14 cellular contexts compared by ENCODE assay signal in the genomic region with DNA sequence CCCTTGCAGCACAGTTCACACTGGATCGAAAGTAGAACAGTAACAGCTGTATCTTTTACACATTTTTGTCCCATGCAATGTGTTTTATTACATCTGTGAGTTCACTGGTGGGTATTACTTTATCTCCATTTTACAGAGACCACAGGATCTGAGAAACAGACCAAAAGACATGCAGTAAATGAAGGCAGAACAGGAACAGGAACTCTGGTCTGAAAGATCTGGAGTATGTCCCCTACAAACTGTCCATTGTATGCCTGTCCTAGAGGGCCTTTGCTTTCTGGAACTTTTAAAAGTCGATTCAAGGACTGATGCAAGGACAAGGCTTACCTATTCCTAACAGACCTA. TPM values are rescaled to one million over a fixed set of nuclear protein-coding genes. Genes with fewer than 3 reads are reported as not detected.
A peak's percentile ranks its signal among the peaks of the same experiment; 100 is the strongest.
DNase-seq lines count a peak whose midpoint lies in the region; ATAC-seq, FAIRE-seq and TF ChIP-seq lines count a peak whose summit lies in the region.
"Had no signal": no experiment of that assay in that cellular context is flagged by ENCODE, and none has a peak within 500 bp of the region (broad histone marks: within the 10 kb centered on the region; RNA-seq: fewer than 3 reads in every experiment).

No MANE protein-coding gene starts in this region.

- H3K36me3 ChIP-seq in KMS-11 (ENCODE audit: insufficient read depth): no peaks in the 10 kb centered on the region
- peaks cover 85% of the 10 kb centered on the region for H3K36me3 ChIP-seq in K562 (ENCODE audit: control insufficient read depth, insufficient read depth, low read length)
- peaks cover 31% of the 10 kb centered on the region for H3K36me3 ChIP-seq in upper lobe of right lung

- H3K36me3 Mint-ChIP-seq in mesothelial cell of epicardium: peaks cover 13% of the 10 kb centered on the region

- no peak overlapping the region; the same call in 1 of the 2 replicates for H3K9ac ChIP-seq in KMS-11
- no peak overlapping the region for H3K9ac ChIP-seq in K562 (ENCODE audit: insufficient read depth in 1 of 2, low read depth in 2 of 2, low read length in 2 of 2)

- BruUV-seq in K562 (replicated peaks; lab: Mats Ljungman, UMichigan): no TSS peak

- H4K20me1 ChIP-seq in KMS-11 (ENCODE audit: insufficient read depth): no peaks in the 10 kb centered on the region
- H4K20me1 ChIP-seq in K562 (replicated peaks; ENCODE audit: control insufficient read depth, insufficient read depth, low read length): no peaks in the 10 kb centered on the region

- peak overlapping the region; percentile 71 for H3K4me2 ChIP-seq in KMS-11
- H3K4me2 ChIP-seq in K562 (ENCODE audit: insufficient read depth, low read length): no peak overlapping the region

- H3K4me1 ChIP-seq in KMS-11 (ENCODE audit: low read depth, poor library complexity, severe bottlenecking) (peaks cover 64% of the 10 kb centered on the region), K562 (replicated peaks in 1 of 2; ENCODE audit: control insufficient read depth in 2 of 2, insufficient read depth in 2 of 2, low read length in 2 of 2) (peaks cover 17 to 29% of the 10 kb centered on the region in 2 experiments; a peak in 4 of 5 replicates), upper lobe of right lung (peaks cover 25% of the 10 kb centered on the region)

- TF ChIP-seq POLR2A in K562 (conservative IDR thresholded peaks at IDR 0.05): no peak

- H3K79me2 ChIP-seq in KMS-11 (ENCODE audit: insufficient read depth, low read depth): peaks cover 26% of the 10 kb centered on the region; the same call in 1 of the 2 replicates
- peaks cover 70% of the 10 kb centered on the region for H3K79me2 ChIP-seq in K562 (ENCODE audit: control insufficient read depth, insufficient read depth, low read length)

- POLR2A ChIA-PET in K562 (lab: Yijun Ruan, JAX): interaction anchor here (0.7 to 1.1 kb wide), 3 partner anchors 24 to 428 kb away, joined by 3 read pairs; no protein-coding TSS in a partner anchor

- in situ Hi-C loops in K562 (cut with MboI): no loop called here

- H3K27ac ChIP-seq in KMS-11: peak overlapping the region; percentile 89
- H3K27ac ChIP-seq in K562 (ENCODE audit: extremely low read depth, low read depth, low read length): no peak overlapping the region
- no peak overlapping the region for H3K27ac ChIP-seq in upper lobe of right lung

- no peaks in the 10 kb centered on the region for H3K27me3 Mint-ChIP-seq in mesothelial cell of epicardium (ENCODE audit: low read depth)

- H3K27ac Mint-ChIP-seq in mesothelial cell of epicardium: peak overlapping the region; percentile 40

- H3K4me3 Mint-ChIP-seq in mesothelial cell of epicardium: no peak overlapping the region

- H3K9me3 ChIP-seq in K562 (replicated peaks; ENCODE audit: control insufficient read depth, insufficient read depth, low read depth, low read length) (peaks cover 33% of the 10 kb centered on the region), upper lobe of right lung (no peaks in the 10 kb centered on the region)

- intact Hi-C loops in K562 (cut with micrococcal nuclease): no loop called here
- intact Hi-C loops in upper lobe of right lung (cut with DNase I): no loop called here

- no peaks in the 10 kb centered on the region for H3K9me3 Mint-ChIP-seq in mesothelial cell of epicardium

- H2AFZ ChIP-seq in KMS-11 (ENCODE audit: low read depth): no peak overlapping the region
- no peak overlapping the region for H2AFZ ChIP-seq in K562 (ENCODE audit: low read depth, low read length)

- CTCF ChIA-PET in K562 (lab: Yijun Ruan, JAX; ENCODE audit: low intra/inter-chr PET ratio): no interaction called here

- H3K9me1 ChIP-seq in K562 (ENCODE audit: control insufficient read depth, insufficient read depth, low read length): no peaks in the 10 kb centered on the region

- no peak overlapping the region for H3K4me3 ChIP-seq in KMS-11 (IDR thresholded peaks at IDR 0.05; ENCODE audit: insufficient read depth, low read depth, low read length)
- no peak overlapping the region for H3K4me3 ChIP-seq in K562
- no peak overlapping the region for H3K4me3 ChIP-seq in upper lobe of right lung

- H3K27me3 ChIP-seq in KMS-11 (ENCODE audit: insufficient read depth, low read depth) (no peaks in the 10 kb centered on the region), K562 (ENCODE audit: control insufficient read depth in 2 of 2, insufficient read depth in 2 of 2, low read length in 2 of 2) (no peaks in the 10 kb centered on the region), upper lobe of right lung (no peaks in the 10 kb centered on the region)

- peaks cover 35% of the 10 kb centered on the region for H3K4me1 Mint-ChIP-seq in mesothelial cell of epicardium

- 68% methylated on average over 2 of the region's 2 CpGs for WGBS in K562 (ENCODE audit: insufficient coverage, low coverage, missing lambda C conversion rate)

- no peak for TF ChIP-seq EP300 in K562 (IDR thresholded peaks at IDR 0.05; ENCODE audit: low read length)

- ATAC-seq in K562: no peak
- ATAC-seq in HG02571 (IDR thresholded peaks at IDR 0.05; ENCODE audit: unreplicated experiment): no peak
- no peak for ATAC-seq in upper lobe of right lung

- FAIRE-seq in K562 (lab: Jason Lieb, UNC): no peak
- FAIRE-seq: H1, TTC549 had no signal

- TF ChIP-seq CTCF in KMS-11 (conservative IDR thresholded peaks at IDR 0.05; ENCODE audit: low read depth, low read length): no peak
- no peak for TF ChIP-seq CTCF in K562 (IDR thresholded peaks at IDR 0.05 in 2 of 3, conservative IDR thresholded peaks at IDR 0.05 in 1 of 3; ENCODE audit: insufficient read depth in 2 of 3, low read depth in 1 of 3, low read length in 3 of 3)
- no peak for TF ChIP-seq CTCF in mesothelial cell of epicardium (IDR thresholded peaks at IDR 0.05; ENCODE audit: unreplicated experiment)
- TF ChIP-seq CTCF in upper lobe of right lung (IDR thresholded peaks at IDR 0.05): no peak

- no peak for TF ChIP-seq RAD21 in K562 (CRISPR knock-in tag; conservative IDR thresholded peaks at IDR 0.05 in 1 of 2, IDR thresholded peaks at IDR 0.05 in 1 of 2)

- DNase-seq in K562 (ENCODE audit: extremely low read depth in 1 of 4, low spot score in 3 of 4) (peak in 1 of 4 experiments; percentile 7), mesothelial cell of epicardium (ENCODE audit: low spot score in 2 of 2, unreplicated experiment in 2 of 2) (no peak), NK-92 (lab: John Stamatoyannopoulos, UW; ENCODE audit: unreplicated experiment) (no peak), upper lobe of right lung (no peak)
- DNase-seq: activated CD4-positive, alpha-beta T cell treated with anti-CD3 and anti-CD28 coated beads, Interleukin-2, amount 50 U/mL, for 1 hour; activated CD8-positive, alpha-beta memory T cell treated with anti-CD3 and anti-CD28 coated beads, Interleukin-2, amount 50 U/mL, for 48 hours; activated gamma-delta T cell treated with Interleukin-2 at 50 U/mL for 16 hours; amniotic stem cell; caudate nucleus; NK-92 treated with Interleukin-12 subunit alpha and Interleukin-12 subunit beta, amount 100 ng/mL, for 24 hours had no signal

RNA-seq across cellular contexts. Expression of gene CHCHD4, which starts 5.5 kb away (rescaled TPM):
- total RNA-seq in K562 (2011; cell fraction: chromatin; rRNA removed; ENCODE audit: low replicate concordance): 8.4 and 13.9 TPM in 2 replicates
- total RNA-seq in K562 (2011; cell fraction: nucleolus; rRNA removed): 7.5 and 9.3 TPM in 2 replicates
- 11.0 and 15.7 TPM in 2 replicates for total RNA-seq in K562 (2011; cell fraction: nucleoplasm; rRNA removed)
- total RNA-seq in K562 (2014; rRNA removed) (70.9 and 77.2 TPM in 2 replicates), K562 (2014; rRNA removed; fragmentation: Illumina TruSeq; extraction: Trizol) (70.9 and 79.2 TPM in 2 replicates), K562 (2015; rRNA removed; fragmentation: Illumina TruSeq; extraction: Trizol) (56.5 and 61.2 TPM in 2 replicates), K562 (2021) (53.5 and 55.4 TPM in 2 replicates), mesothelial cell of epicardium (7.1 to 7.3 TPM (median 7.3 TPM) in 3 replicates), upper lobe of right lung (12.0 TPM)
- polyA plus RNA-seq in K562 (2011; rRNA removed) (46.2 and 68.4 TPM in 2 replicates), K562 (2014; fragmentation: Illumina TruSeq; extraction: Trizol) (89.0 and 105 TPM in 2 replicates), K562 (2014; fragmentation: Nextera tagmentation; extraction: Ambion mirVana) (100 to 1,000 TPM; 152 to 225 TPM), K562 (2014; rRNA removed) (81.3 and 81.7 TPM in 2 replicates)
- polyA plus RNA-seq in K562 (2011; cell fraction: cytosol; rRNA removed): 27.7 and 40.4 TPM in 2 replicates
- 15.4 and 19.6 TPM in 2 replicates for polyA plus RNA-seq in K562 (2011; cell fraction: nucleus; rRNA removed)
- polyA plus RNA-seq in K562 (2012): 32.4 and 47.1 TPM in 2 replicates
- polyA minus RNA-seq in K562 (2011; rRNA and poly(A)+ RNA removed): 48.2 and 54.4 TPM in 2 replicates
- 19.5 and 24.8 TPM in 2 replicates for polyA minus RNA-seq in K562 (2011; cell fraction: cytosol; rRNA and poly(A)+ RNA removed)
- polyA minus RNA-seq in K562 (2011; cell fraction: nucleus; rRNA and poly(A)+ RNA removed): 6.1 and 12.2 TPM in 2 replicates

RNA-seq across cellular contexts. Expression of gene TMEM43, which starts 5.7 kb away (rescaled TPM):
- 45.4 and 56.1 TPM in 2 replicates for total RNA-seq in K562 (2011; cell fraction: chromatin; rRNA removed; ENCODE audit: low replicate concordance)
- 65.7 and 72.4 TPM in 2 replicates for total RNA-seq in K562 (2011; cell fraction: nucleolus; rRNA removed)
- 57.3 and 58.4 TPM in 2 replicates for total RNA-seq in K562 (2011; cell fraction: nucleoplasm; rRNA removed)
- total RNA-seq in K562 (2014; rRNA removed) (35.0 and 49.2 TPM in 2 replicates), K562 (2014; rRNA removed; fragmentation: Illumina TruSeq; extraction: Trizol) (32.9 and 35.7 TPM in 2 replicates), K562 (2015; rRNA removed; fragmentation: Illumina TruSeq; extraction: Trizol) (41.1 and 42.9 TPM in 2 replicates), K562 (2021) (38.9 and 39.7 TPM in 2 replicates), mesothelial cell of epicardium (50.0 to 52.5 TPM (median 51.5 TPM) in 3 replicates), upper lobe of right lung (86.3 TPM)
- polyA plus RNA-seq in K562 (2011; rRNA removed) (41.9 and 50.8 TPM in 2 replicates), K562 (2014; fragmentation: Illumina TruSeq; extraction: Trizol) (41.5 and 46.1 TPM in 2 replicates), K562 (2014; fragmentation: Nextera tagmentation; extraction: Ambion mirVana) (10 to 100 TPM; 16.7 to 29.4 TPM), K562 (2014; rRNA removed) (32.7 and 37.5 TPM in 2 replicates)
- polyA plus RNA-seq in K562 (2011; cell fraction: cytosol; rRNA removed): 46.0 and 54.1 TPM in 2 replicates
- 73.1 and 80.6 TPM in 2 replicates for polyA plus RNA-seq in K562 (2011; cell fraction: nucleus; rRNA removed)
- 32.9 and 33.9 TPM in 2 replicates for polyA plus RNA-seq in K562 (2012)
- 32.4 and 38.1 TPM in 2 replicates for polyA minus RNA-seq in K562 (2011; rRNA and poly(A)+ RNA removed)
- 21.2 TPM in 2 replicates for polyA minus RNA-seq in K562 (2011; cell fraction: cytosol; rRNA and poly(A)+ RNA removed)
- polyA minus RNA-seq in K562 (2011; cell fraction: nucleus; rRNA and poly(A)+ RNA removed): 17.1 and 22.2 TPM in 2 replicates

RNA-seq across cellular contexts. Expression of gene XPC, which starts 59.3 kb away (rescaled TPM):
- 61.0 and 92.1 TPM in 2 replicates for total RNA-seq in K562 (2011; cell fraction: chromatin; rRNA removed; ENCODE audit: low replicate concordance)
- total RNA-seq in K562 (2011; cell fraction: nucleolus; rRNA removed): 32.5 and 33.7 TPM in 2 replicates
- 45.0 and 59.2 TPM in 2 replicates for total RNA-seq in K562 (2011; cell fraction: nucleoplasm; rRNA removed)
- 51.8 and 54.1 TPM in 2 replicates for total RNA-seq in K562 (2014; rRNA removed)
- total RNA-seq in K562 (2014; rRNA removed; fragmentation: Illumina TruSeq; extraction: Trizol): 41.2 and 49.8 TPM in 2 replicates
- 41.3 and 44.2 TPM in 2 replicates for total RNA-seq in K562 (2015; rRNA removed; fragmentation: Illumina TruSeq; extraction: Trizol)
- 44.5 and 54.0 TPM in 2 replicates for total RNA-seq in K562 (2021)
- 25.1 and 25.5 TPM in 2 replicates for polyA plus RNA-seq in K562 (2011; rRNA removed)
- polyA plus RNA-seq in K562 (2011; cell fraction: cytosol; rRNA removed): 11.7 and 15.8 TPM in 2 replicates
- polyA plus RNA-seq in K562 (2011; cell fraction: nucleus; rRNA removed): 76.2 and 81.9 TPM in 2 replicates
- polyA plus RNA-seq in K562 (2012): 41.7 and 44.5 TPM in 2 replicates
- polyA plus RNA-seq in K562 (2014; fragmentation: Illumina TruSeq; extraction: Trizol): 54.4 and 54.7 TPM in 2 replicates
- 1 to 10 TPM; 3.8 to 4.1 TPM for polyA plus RNA-seq in K562 (2014; fragmentation: Nextera tagmentation; extraction: Ambion mirVana)
- 33.8 and 42.4 TPM in 2 replicates for polyA plus RNA-seq in K562 (2014; rRNA removed)
- 30.9 and 32.3 TPM in 2 replicates for polyA minus RNA-seq in K562 (2011; rRNA and poly(A)+ RNA removed)
- 24.0 and 24.8 TPM in 2 replicates for polyA minus RNA-seq in K562 (2011; cell fraction: cytosol; rRNA and poly(A)+ RNA removed)
- 34.9 and 53.4 TPM in 2 replicates for polyA minus RNA-seq in K562 (2011; cell fraction: nucleus; rRNA and poly(A)+ RNA removed)
- total RNA-seq in mesothelial cell of epicardium: 47.5 to 52.0 TPM (median 47.8 TPM) in 3 replicates
- total RNA-seq in upper lobe of right lung: 36.1 TPM

RNA-seq across cellular contexts. Expression of gene LSM3, which starts 59.5 kb away (rescaled TPM):
- 11.3 and 17.2 TPM in 2 replicates for total RNA-seq in K562 (2011; cell fraction: chromatin; rRNA removed; ENCODE audit: low replicate concordance)
- total RNA-seq in K562 (2011; cell fraction: nucleolus; rRNA removed): 7.4 and 9.3 TPM in 2 replicates
- total RNA-seq in K562 (2011; cell fraction: nucleoplasm; rRNA removed): 14.2 and 25.6 TPM in 2 replicates
- total RNA-seq in K562 (2014; rRNA removed) (32.6 and 33.8 TPM in 2 replicates), K562 (2014; rRNA removed; fragmentation: Illumina TruSeq; extraction: Trizol) (64.7 and 73.9 TPM in 2 replicates), K562 (2015; rRNA removed; fragmentation: Illumina TruSeq; extraction: Trizol) (54.4 and 61.2 TPM in 2 replicates), K562 (2021) (38.5 and 46.4 TPM in 2 replicates), mesothelial cell of epicardium (9.6 to 10.9 TPM (median 9.7 TPM) in 3 replicates), upper lobe of right lung (8.8 TPM)
- polyA plus RNA-seq in K562 (2011; rRNA removed) (34.0 and 48.7 TPM in 2 replicates), K562 (2014; fragmentation: Illumina TruSeq; extraction: Trizol) (48.6 and 55.2 TPM in 2 replicates), K562 (2014; fragmentation: Nextera tagmentation; extraction: Ambion mirVana) (100 to 1,000 TPM; 180 to 203 TPM), K562 (2014; rRNA removed) (61.6 and 75.1 TPM in 2 replicates)
- polyA plus RNA-seq in K562 (2011; cell fraction: cytosol; rRNA removed): 3.6 and 12.9 TPM in 2 replicates
- polyA plus RNA-seq in K562 (2011; cell fraction: nucleus; rRNA removed): 3.1 and 6.0 TPM in 2 replicates
- 31.9 and 61.8 TPM in 2 replicates for polyA plus RNA-seq in K562 (2012)
- polyA minus RNA-seq in K562 (2011; rRNA and poly(A)+ RNA removed): 14.8 and 16.0 TPM in 2 replicates
- polyA minus RNA-seq in K562 (2011; cell fraction: cytosol; rRNA and poly(A)+ RNA removed): 4.3 and 6.0 TPM in 2 replicates
- polyA minus RNA-seq in K562 (2011; cell fraction: nucleus; rRNA and poly(A)+ RNA removed): 5.5 and 7.6 TPM in 2 replicates
